In the genomic region with DNA sequence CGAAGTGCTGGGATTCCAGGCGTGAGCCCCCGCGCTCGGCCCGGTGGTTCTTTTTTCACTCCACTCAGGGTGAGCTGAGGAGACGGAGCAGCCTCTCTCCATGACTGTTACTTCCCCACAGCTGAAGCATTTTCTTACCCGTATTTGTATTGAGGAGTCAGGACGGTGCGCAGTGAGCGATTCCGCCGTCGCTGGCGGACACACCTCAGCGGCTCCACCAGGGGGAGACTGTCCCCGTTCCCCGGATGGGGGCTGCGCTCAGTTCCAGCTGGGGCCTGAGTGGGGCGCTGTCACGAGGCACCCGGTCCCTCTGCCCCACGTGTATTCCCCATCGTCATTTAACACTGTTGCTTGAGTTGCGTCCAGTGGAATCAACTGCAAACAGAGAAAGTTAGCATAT, we compare ENCODE assay signal across 1 cellular context.
TF ChIP-seq lines count a peak whose summit lies in the region.

No MANE protein-coding gene starts in this region.

TF ChIP-seq in SK-N-SH, 30 proteins besides CTCF, POLR2A, EP300 and RAD21 (continued from another document):
- TF ChIP-seq REST (IDR thresholded peaks at IDR 0.05; ENCODE audit: low read depth, low read length) (no peak), TAF1 (IDR thresholded peaks at IDR 0.05; ENCODE audit: borderline replicate concordance, low read depth, low read length) (no peak)
